ENCODE assay signal across 10 cellular contexts in the genomic region with DNA sequence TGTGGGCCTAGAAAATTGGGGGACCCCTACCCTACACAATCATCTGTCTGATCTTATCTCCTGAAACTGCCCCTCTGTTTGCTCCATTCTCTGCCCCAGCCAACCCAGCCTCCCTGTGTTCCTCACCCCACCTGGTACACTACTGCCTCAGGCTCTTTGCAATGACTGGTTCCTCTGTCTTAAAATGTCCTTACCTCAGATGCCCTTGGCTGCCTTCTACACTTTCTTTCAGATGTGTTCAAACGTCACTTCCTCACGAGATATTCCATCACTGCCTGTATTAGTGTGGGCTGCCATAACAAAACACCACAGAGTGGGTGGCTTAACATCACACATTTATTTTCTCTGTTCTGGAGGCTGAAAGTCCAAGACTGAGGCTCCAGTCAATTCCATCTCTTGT. TPM values are rescaled to one million over a fixed set of nuclear protein-coding genes. Genes with fewer than 3 reads are reported as not detected.
"Had no signal": no experiment of that assay in that cellular context is flagged by ENCODE, and none has a peak within 500 bp of the region (broad histone marks: within the 10 kb centered on the region; RNA-seq: fewer than 3 reads in every experiment).

No MANE protein-coding gene starts in this region.

- H3K27ac ChIP-seq: GM23248, HL-60 had no signal

- ATAC-seq: K562 had no signal

- H3K9ac ChIP-seq: GM23248 had no signal

- DNase-seq: GM23248, GOT3, H9, HCEC 1CT, IMR-90, KG1 had no signal

- H2AFZ ChIP-seq: GM23248 had no signal

- H3K4me3 ChIP-seq: GM23248, K562 had no signal

- FAIRE-seq: K562 had no signal

RNA-seq across cellular contexts. Expression of gene CLRN2, which starts 32.2 kb away (rescaled TPM):
- total RNA-seq: GM23248, H4, H9, HT1080, IMR-90, K562 had no signal
- polyA plus RNA-seq: GM23248, IMR-90, K562 had no signal
